In the genomic region with DNA sequence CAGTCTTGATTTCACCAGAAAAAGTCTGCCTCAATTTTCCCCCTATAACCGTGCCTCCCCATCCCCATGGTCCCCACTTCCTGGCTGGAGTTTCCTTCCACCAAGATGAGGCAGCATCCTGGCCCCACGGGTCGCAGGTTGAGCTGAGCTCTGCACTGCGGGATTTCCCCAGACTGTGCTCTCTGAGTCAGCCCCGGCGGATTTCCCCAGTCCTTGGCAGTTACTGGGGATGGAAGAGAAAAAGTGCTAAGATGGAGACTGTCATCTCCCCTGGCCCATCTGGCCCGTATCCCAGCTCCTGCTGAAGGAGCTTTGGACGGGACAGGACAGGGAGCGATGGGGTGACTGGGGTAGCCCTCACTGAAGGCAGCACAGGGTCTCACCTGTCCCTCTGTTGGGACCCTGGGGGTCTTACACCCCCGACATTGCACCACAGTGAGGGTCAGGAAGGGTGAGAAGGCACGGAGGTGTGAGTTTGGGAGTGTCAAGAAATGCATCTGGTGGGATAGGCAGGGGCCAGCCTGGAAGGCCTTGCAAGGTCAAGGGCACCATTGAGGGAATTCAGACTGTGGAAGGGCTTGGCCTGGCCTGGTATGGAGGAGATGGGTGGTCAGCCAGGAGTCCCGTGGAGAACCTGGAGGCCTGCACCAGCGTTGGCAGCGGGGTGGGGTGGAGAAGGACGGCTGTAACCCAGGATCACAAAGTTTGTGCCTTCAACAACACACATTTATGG, we compare ENCODE assay signal across 10 cellular contexts. TPM values are rescaled to one million over a fixed set of nuclear protein-coding genes. Genes with fewer than 3 reads are reported as not detected.
DNase-seq lines count a peak whose midpoint lies in the region; ATAC-seq and TF ChIP-seq lines count a peak whose summit lies in the region.
"Had no signal": no experiment of that assay in that cellular context is flagged by ENCODE, and none has a peak within 500 bp of the region (broad histone marks: within the 10 kb centered on the region; RNA-seq: fewer than 3 reads in every experiment).

No MANE protein-coding gene starts in this region.

- H3K27ac Mint-ChIP-seq in chondrocyte (ENCODE audit: unreplicated experiment) = no peak overlapping the region

- H2AFZ ChIP-seq in hepatocyte = no peak overlapping the region

- no peaks in the 10 kb centered on the region for H3K27me3 Mint-ChIP-seq in chondrocyte (ENCODE audit: low read depth)

- peaks cover 53% of the 10 kb centered on the region for H3K36me3 Mint-ChIP-seq in chondrocyte (ENCODE audit: low read depth)

- H3K4me3 Mint-ChIP-seq in chondrocyte (ENCODE audit: unreplicated experiment) = no peak overlapping the region

- no peak overlapping the region for H3K4me2 ChIP-seq in hepatocyte

- DNase-seq in GM13977 (ENCODE audit: low spot score) (peak; percentile 87), chondrocyte (ENCODE audit: low spot score) (peak; percentile 84), NCI-H2196 (lab: John Stamatoyannopoulos, UW; ENCODE audit: unreplicated experiment) (no peak), WERI-Rb-1 (no peak), hepatocyte (ENCODE audit: low spot score) (no peak)
- peak; percentile 82 for DNase-seq in stimulated activated CD4-positive, alpha-beta T cell treated with anti-CD3 and anti-CD28 coated beads, Interleukin-15, amount 100 ng/mL, for 24 hours
- DNase-seq: colonic mucosa had no signal

- H3K4me3 ChIP-seq in WERI-Rb-1 (ENCODE audit: low read depth, low read length) (no peak overlapping the region), hepatocyte (no peak overlapping the region)
- H3K4me3 ChIP-seq: colonic mucosa, Peyer's patch had no signal

- H3K79me2 ChIP-seq in hepatocyte = no peaks in the 10 kb centered on the region

- H3K9me3 Mint-ChIP-seq in chondrocyte (ENCODE audit: low read depth) = no peaks in the 10 kb centered on the region

- H3K4me1 Mint-ChIP-seq in chondrocyte (ENCODE audit: low read depth) = peaks cover 10% of the 10 kb centered on the region

- H3K4me1 ChIP-seq in hepatocyte (ENCODE audit: insufficient read depth) = peaks cover 4% of the 10 kb centered on the region
- H3K4me1 ChIP-seq: colonic mucosa, Peyer's patch had no signal

- H3K9me3 ChIP-seq in WERI-Rb-1 (ENCODE audit: severe bottlenecking) = no peaks in the 10 kb centered on the region
- no peaks in the 10 kb centered on the region for H3K9me3 ChIP-seq in hepatocyte (ENCODE audit: low read depth)
- H3K9me3 ChIP-seq: colonic mucosa, Peyer's patch had no signal

- H3K27me3 ChIP-seq in WERI-Rb-1 (ENCODE audit: insufficient read depth, low read depth, severe bottlenecking) (no peaks in the 10 kb centered on the region), hepatocyte (no peaks in the 10 kb centered on the region)
- H3K27me3 ChIP-seq: colonic mucosa, Peyer's patch had no signal

- TF ChIP-seq CTCF in GM13977 (IDR thresholded peaks at IDR 0.05; ENCODE audit: extremely low read depth, insufficient read depth, missing control alignments) (no peak), chondrocyte (IDR thresholded peaks at IDR 0.05) (no peak), WERI-Rb-1 (IDR thresholded peaks at IDR 0.05; ENCODE audit: low read depth, low read length) (no peak), hepatocyte (IDR thresholded peaks at IDR 0.05; ENCODE audit: poor library complexity) (no peak)

- H3K27ac ChIP-seq in WERI-Rb-1 (no peak overlapping the region), hepatocyte (no peak overlapping the region)
- H3K27ac ChIP-seq: colonic mucosa, Peyer's patch had no signal

- 95% methylated on average over 15 of the region's 15 CpGs for WGBS in hepatocyte (ENCODE audit: low lambda C conversion rate, missing lambda C conversion rate)

- ATAC-seq in SK-N-SH treated with all-trans-retinoic acid at 6 μM for 48 hours (peak; percentile 52; the same call in 2 of the 3 replicates), GM19328 (IDR thresholded peaks at IDR 0.05; ENCODE audit: unreplicated experiment) (no peak)

- H3K9me2 ChIP-seq in hepatocyte (replicated peaks; ENCODE audit: insufficient read depth) = no peaks in the 10 kb centered on the region

- in situ Hi-C loops in GM13977 (cut with MboI; ENCODE audit: low pct_unique_long_range_greater_than_20kb, low sequenced_read_pairs, unreplicated experiment) = no loop called here

- H4K20me1 ChIP-seq in hepatocyte (ENCODE audit: insufficient read depth, poor library complexity, severe bottlenecking) = no peaks in the 10 kb centered on the region

- H3K36me3 ChIP-seq in WERI-Rb-1 (peaks cover 11% of the 10 kb centered on the region), hepatocyte (replicated peaks; ENCODE audit: insufficient read depth, low read depth) (no peaks in the 10 kb centered on the region)
- H3K36me3 ChIP-seq: colonic mucosa had no signal

TF ChIP-seq in SK-N-SH treated with all-trans-retinoic acid at 6 μM for 48 hours, 23 proteins besides CTCF, POLR2A, EP300 and RAD21:
- no peak for TF ChIP-seq ZNF70 (CRISPR knock-in tag; IDR thresholded peaks at IDR 0.05)
- TF ChIP-seq SNAI2 (CRISPR knock-in tag; IDR thresholded peaks at IDR 0.05) = no peak
- no peak for TF ChIP-seq ZNF8 (CRISPR knock-in tag; IDR thresholded peaks at IDR 0.05)
- TF ChIP-seq ISL1 (CRISPR knock-in tag; IDR thresholded peaks at IDR 0.05) = no peak
- TF ChIP-seq CSDC2 (CRISPR knock-in tag; IDR thresholded peaks at IDR 0.05) = no peak
- no peak for TF ChIP-seq ZFP3 (CRISPR knock-in tag; IDR thresholded peaks at IDR 0.05)
- TF ChIP-seq, protein P1, sequence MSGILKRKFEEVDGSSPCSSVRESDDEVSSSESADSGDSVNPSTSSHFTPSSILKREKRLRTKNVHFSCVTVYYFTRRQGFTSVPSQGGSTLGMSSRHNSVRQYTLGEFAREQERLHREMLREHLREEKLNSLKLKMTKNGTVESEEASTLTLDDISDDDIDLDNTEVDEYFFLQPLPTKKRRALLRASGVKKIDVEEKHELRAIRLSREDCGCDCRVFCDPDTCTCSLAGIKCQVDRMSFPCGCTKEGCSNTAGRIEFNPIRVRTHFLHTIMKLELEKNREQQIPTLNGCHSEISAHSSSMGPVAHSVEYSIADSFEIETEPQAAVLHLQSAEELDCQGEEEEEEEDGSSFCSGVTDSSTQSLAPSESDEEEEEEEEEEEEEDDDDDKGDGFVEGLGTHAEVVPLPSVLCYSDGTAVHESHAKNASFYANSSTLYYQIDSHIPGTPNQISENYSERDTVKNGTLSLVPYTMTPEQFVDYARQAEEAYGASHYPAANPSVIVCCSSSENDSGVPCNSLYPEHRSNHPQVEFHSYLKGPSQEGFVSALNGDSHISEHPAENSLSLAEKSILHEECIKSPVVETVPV (CRISPR knock-in tag; IDR thresholded peaks at IDR 0.05) = no peak
- TF ChIP-seq BACH2 (CRISPR knock-in tag; IDR thresholded peaks at IDR 0.05; ENCODE audit: borderline replicate concordance) = no peak
- no peak for TF ChIP-seq GLIS3 (CRISPR knock-in tag; IDR thresholded peaks at IDR 0.05)
- no peak for TF ChIP-seq TCF4 (CRISPR knock-in tag; IDR thresholded peaks at IDR 0.05; ENCODE audit: borderline replicate concordance)
- no peak for TF ChIP-seq ZNF565 (CRISPR knock-in tag; conservative IDR thresholded peaks at IDR 0.05; ENCODE audit: low read depth)
- no peak for TF ChIP-seq ZC3H10 (CRISPR knock-in tag; IDR thresholded peaks at IDR 0.05)
TF ChIP-seq in SK-N-SH treated with all-trans-retinoic acid at 6 μM for 48 hours: peak in this region for 0.

RNA-seq across cellular contexts. Expression of a gene that starts 36.5 kb away (rescaled TPM):
- total RNA-seq in chondrocyte = 38.8 to 47.5 TPM (median 41.4 TPM) in 3 replicates
- total RNA-seq in hepatocyte = 42.0 and 49.1 TPM in 2 replicates
- polyA plus RNA-seq in hepatocyte = 43.7 and 68.7 TPM in 2 replicates

RNA-seq across cellular contexts. Expression of a gene that starts 37.6 kb away (rescaled TPM):
- total RNA-seq in chondrocyte (not detected in 3 replicates), hepatocyte (0.12 TPM in 1 of 2 replicates, not detected in the other)
- polyA plus RNA-seq in hepatocyte = not detected in 2 replicates

RNA-seq across cellular contexts. Expression of a gene that starts 41.3 kb away (rescaled TPM):
- 44.4 to 58.7 TPM (median 57.5 TPM) in 3 replicates for total RNA-seq in chondrocyte
- 140 and 159 TPM in 2 replicates for total RNA-seq in hepatocyte
- 267 and 303 TPM in 2 replicates for polyA plus RNA-seq in hepatocyte

RNA-seq across cellular contexts. Expression of a gene that starts 48.3 kb away (rescaled TPM):
- total RNA-seq in chondrocyte (not detected in 3 replicates), hepatocyte (not detected in 2 replicates)
- polyA plus RNA-seq in hepatocyte = 0.26 TPM in 1 of 2 replicates, not detected in the other

RNA-seq across cellular contexts. Expression of a gene that starts 58.7 kb away (rescaled TPM):
- 0.20 to 0.36 TPM in 2 of 3 replicates, not detected in the other for total RNA-seq in chondrocyte
- total RNA-seq in hepatocyte = 0.23 TPM in 1 of 2 replicates, not detected in the other
- 0.13 TPM in 1 of 2 replicates, not detected in the other for polyA plus RNA-seq in hepatocyte

Comparison
In these comparisons a context has a peak if more than half of its experiments do, and no peak if none do; other contexts are left out.
1. DNase-seq: peak in GM13977 (single experiment), chondrocyte (single experiment) and stimulated activated CD4-positive, alpha-beta T cell treated with anti-CD3 and anti-CD28 coated beads, Interleukin-15, amount 100 ng/mL, for 24 hours (single experiment); none in NCI-H2196 (single experiment), WERI-Rb-1 (single experiment) and hepatocyte (single experiment).